In the genomic region with DNA sequence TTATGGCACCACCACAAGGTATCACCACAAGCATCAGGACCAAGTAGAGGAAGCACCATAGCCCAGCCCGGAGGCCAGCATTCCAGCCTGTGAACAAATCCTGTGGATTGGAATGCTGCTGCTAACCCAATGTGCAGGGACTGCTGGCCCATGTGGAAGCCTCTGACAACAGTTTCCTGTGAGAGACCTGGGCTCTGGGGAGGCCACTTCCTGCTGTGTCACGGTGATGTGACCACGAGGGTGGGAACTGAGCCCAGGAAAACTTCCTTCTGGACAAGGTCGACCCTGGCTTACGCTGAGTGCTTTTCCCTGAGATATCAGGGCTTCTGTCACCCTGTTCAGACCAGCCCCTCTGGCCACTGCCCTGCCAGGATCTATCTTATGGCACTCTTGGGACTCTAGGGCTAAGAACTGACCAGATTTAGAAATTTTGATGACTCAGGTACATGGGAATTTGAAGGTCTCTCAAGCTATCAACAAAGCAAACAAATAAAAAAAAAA, we compare ENCODE assay signal across 1 cellular context.
TF ChIP-seq lines count a peak whose summit lies in the region.

No MANE protein-coding gene starts in this region.

TF ChIP-seq in SK-N-SH, 30 proteins besides CTCF, POLR2A, EP300 and RAD21 (continued from another document):
- TF ChIP-seq NFIC (IDR thresholded peaks at IDR 0.05; ENCODE audit: borderline replicate concordance): no peak
TF ChIP-seq in SK-N-SH: peak in this region for 5.
